In genomic region chr1:35714921-35715567, GRCh38 we compare ENCODE assay signal across 2 cellular contexts.
TF ChIP-seq lines count a peak whose summit lies in the region.

No MANE protein-coding gene starts in this region.

TF ChIP-seq in HEK293, 187 proteins besides CTCF, POLR2A, EP300 and RAD21:
- TF ChIP-seq ZNF223 (tag by site-specific recombination; IDR thresholded peaks at IDR 0.05) (no peak), ZNF132 (tag by site-specific recombination; IDR thresholded peaks at IDR 0.05; ENCODE audit: borderline replicate concordance) (no peak), OVOL3 (tag by site-specific recombination; IDR thresholded peaks at IDR 0.05) (no peak), ZNF837 (tag by site-specific recombination; IDR thresholded peaks at IDR 0.05) (no peak), ZNF175 (tag by site-specific recombination; IDR thresholded peaks at IDR 0.05) (no peak), ZNF366 (tag by site-specific recombination; conservative IDR thresholded peaks at IDR 0.05) (no peak), ZNF335 (tag by site-specific recombination; conservative IDR thresholded peaks at IDR 0.05) (no peak), EGR2 (tag by site-specific recombination; IDR thresholded peaks at IDR 0.05; ENCODE audit: low read depth) (peak; percentile 84), ZFHX2 (tag by site-specific recombination; conservative IDR thresholded peaks at IDR 0.05) (peak; percentile 76)
- TF ChIP-seq, protein P1, sequence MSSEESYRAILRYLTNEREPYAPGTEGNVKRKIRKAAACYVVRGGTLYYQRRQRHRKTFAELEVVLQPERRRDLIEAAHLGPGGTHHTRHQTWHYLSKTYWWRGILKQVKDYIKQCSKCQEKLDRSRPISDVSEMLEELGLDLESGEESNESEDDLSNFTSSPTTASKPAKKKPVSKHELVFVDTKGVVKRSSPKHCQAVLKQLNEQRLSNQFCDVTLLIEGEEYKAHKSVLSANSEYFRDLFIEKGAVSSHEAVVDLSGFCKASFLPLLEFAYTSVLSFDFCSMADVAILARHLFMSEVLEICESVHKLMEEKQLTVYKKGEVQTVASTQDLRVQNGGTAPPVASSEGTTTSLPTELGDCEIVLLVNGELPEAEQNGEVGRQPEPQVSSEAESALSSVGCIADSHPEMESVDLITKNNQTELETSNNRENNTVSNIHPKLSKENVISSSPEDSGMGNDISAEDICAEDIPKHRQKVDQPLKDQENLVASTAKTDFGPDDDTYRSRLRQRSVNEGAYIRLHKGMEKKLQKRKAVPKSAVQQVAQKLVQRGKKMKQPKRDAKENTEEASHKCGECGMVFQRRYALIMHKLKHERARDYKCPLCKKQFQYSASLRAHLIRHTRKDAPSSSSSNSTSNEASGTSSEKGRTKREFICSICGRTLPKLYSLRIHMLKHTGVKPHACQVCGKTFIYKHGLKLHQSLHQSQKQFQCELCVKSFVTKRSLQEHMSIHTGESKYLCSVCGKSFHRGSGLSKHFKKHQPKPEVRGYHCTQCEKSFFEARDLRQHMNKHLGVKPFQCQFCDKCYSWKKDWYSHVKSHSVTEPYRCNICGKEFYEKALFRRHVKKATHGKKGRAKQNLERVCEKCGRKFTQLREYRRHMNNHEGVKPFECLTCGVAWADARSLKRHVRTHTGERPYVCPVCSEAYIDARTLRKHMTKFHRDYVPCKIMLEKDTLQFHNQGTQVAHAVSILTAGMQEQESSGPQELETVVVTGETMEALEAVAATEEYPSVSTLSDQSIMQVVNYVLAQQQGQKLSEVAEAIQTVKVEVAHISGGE (tag by site-specific recombination; conservative IDR thresholded peaks at IDR 0.05; ENCODE audit: low read depth) = no peak
- TF ChIP-seq, protein P2, sequence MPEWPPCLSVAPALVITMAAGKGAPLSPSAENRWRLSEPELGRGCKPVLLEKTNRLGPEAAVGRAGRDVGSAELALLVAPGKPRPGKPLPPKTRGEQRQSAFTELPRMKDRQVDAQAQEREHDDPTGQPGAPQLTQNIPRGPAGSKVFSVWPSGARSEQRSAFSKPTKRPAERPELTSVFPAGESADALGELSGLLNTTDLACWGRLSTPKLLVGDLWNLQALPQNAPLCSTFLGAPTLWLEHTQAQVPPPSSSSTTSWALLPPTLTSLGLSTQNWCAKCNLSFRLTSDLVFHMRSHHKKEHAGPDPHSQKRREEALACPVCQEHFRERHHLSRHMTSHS (tag by site-specific recombination; IDR thresholded peaks at IDR 0.05) = no peak

TF ChIP-seq in GM12878, 131 proteins besides CTCF, POLR2A, EP300 and RAD21:
- TF ChIP-seq RUNX3 (IDR thresholded peaks at IDR 0.05; ENCODE audit: low read length) = no peak
- TF ChIP-seq PBX3 (IDR thresholded peaks at IDR 0.05; ENCODE audit: insufficient replicate concordance, low read depth, low read length) = no peak
- TF ChIP-seq NBN (IDR thresholded peaks at IDR 0.05) = peak; percentile 23; the same call in 1 of the 2 replicates
- TF ChIP-seq, protein P3, sequence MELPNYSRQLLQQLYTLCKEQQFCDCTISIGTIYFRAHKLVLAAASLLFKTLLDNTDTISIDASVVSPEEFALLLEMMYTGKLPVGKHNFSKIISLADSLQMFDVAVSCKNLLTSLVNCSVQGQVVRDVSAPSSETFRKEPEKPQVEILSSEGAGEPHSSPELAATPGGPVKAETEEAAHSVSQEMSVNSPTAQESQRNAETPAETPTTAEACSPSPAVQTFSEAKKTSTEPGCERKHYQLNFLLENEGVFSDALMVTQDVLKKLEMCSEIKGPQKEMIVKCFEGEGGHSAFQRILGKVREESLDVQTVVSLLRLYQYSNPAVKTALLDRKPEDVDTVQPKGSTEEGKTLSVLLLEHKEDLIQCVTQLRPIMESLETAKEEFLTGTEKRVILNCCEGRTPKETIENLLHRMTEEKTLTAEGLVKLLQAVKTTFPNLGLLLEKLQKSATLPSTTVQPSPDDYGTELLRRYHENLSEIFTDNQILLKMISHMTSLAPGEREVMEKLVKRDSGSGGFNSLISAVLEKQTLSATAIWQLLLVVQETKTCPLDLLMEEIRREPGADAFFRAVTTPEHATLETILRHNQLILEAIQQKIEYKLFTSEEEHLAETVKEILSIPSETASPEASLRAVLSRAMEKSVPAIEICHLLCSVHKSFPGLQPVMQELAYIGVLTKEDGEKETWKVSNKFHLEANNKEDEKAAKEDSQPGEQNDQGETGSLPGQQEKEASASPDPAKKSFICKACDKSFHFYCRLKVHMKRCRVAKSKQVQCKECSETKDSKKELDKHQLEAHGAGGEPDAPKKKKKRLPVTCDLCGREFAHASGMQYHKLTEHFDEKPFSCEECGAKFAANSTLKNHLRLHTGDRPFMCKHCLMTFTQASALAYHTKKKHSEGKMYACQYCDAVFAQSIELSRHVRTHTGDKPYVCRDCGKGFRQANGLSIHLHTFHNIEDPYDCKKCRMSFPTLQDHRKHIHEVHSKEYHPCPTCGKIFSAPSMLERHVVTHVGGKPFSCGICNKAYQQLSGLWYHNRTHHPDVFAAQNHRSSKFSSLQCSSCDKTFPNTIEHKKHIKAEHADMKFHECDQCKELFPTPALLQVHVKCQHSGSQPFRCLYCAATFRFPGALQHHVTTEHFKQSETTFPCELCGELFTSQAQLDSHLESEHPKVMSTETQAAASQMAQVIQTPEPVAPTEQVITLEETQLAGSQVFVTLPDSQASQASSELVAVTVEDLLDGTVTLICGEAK (IDR thresholded peaks at IDR 0.05; ENCODE audit: borderline replicate concordance) = no peak
- no peak for TF ChIP-seq CREB1 (IDR thresholded peaks at IDR 0.05; ENCODE audit: low read depth)
- TF ChIP-seq SUPT20H (IDR thresholded peaks at IDR 0.05; ENCODE audit: borderline replicate concordance, control insufficient read depth, low read depth, low read length) = no peak
- no peak for TF ChIP-seq CBX5 (IDR thresholded peaks at IDR 0.05; ENCODE audit: low read depth)
- TF ChIP-seq ZZZ3 (IDR thresholded peaks at IDR 0.05; ENCODE audit: control insufficient read depth, insufficient read length, low read depth) = no peak
- no peak for TF ChIP-seq E2F8 (IDR thresholded peaks at IDR 0.05; ENCODE audit: low read depth, partially characterized antibody)
- TF ChIP-seq RB1 (IDR thresholded peaks at IDR 0.05; ENCODE audit: borderline replicate concordance) = no peak
- TF ChIP-seq HDGF (IDR thresholded peaks at IDR 0.05) = peak; percentile 89; the same call in 1 of the 2 replicates
- TF ChIP-seq NFYA (IDR thresholded peaks at IDR 0.05; ENCODE audit: borderline replicate concordance, low read depth, low read length) = no peak
TF ChIP-seq in GM12878: peak in this region for 2.
